Comparison of ENCODE assay signal across 18 cellular contexts in the genomic region with DNA sequence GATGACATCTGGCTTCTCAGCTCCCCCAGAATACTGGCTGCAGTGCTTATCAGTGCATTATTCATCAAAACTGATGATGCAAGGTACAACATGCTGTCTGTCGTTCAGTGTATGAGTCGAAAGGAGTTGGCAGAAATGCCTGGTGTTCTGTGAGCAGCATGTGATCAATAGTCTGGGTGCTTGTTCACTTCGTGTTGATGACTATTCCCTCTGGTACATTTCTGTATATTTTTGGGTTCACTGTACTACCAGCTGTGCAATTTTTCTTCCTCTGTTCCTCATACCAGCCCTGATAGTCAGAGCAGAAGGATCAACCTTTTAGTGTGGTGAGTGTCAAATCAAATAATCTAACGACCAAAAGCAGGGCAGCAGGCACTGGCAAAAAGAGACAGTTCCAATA. TPM values are rescaled to one million over a fixed set of nuclear protein-coding genes. Genes with fewer than 3 reads are reported as not detected.
"Had no signal": no experiment of that assay in that cellular context is flagged by ENCODE, and none has a peak within 500 bp of the region (broad histone marks: within the 10 kb centered on the region; RNA-seq: fewer than 3 reads in every experiment).

No MANE protein-coding gene starts in this region.

- H3K4me1 ChIP-seq: lower lobe of right lung, tibial nerve, uterus had no signal

- H3K9me3 ChIP-seq: lower lobe of right lung, ovary, tibial nerve, uterus had no signal

- H3K36me3 ChIP-seq: lower lobe of right lung, ovary, tibial nerve, uterus had no signal

- H3K27me3 ChIP-seq: ovary, tibial nerve, uterus had no signal

- DNase-seq: activated CD4-positive, alpha-beta T cell treated with anti-CD3 and anti-CD28 coated beads for 1 hour; activated CD4-positive, alpha-beta T cell treated with anti-CD3 and anti-CD28 coated beads, Interleukin-2, amount 50 U/mL, for 48 hours; activated effector memory CD4-positive, alpha-beta T cell treated with anti-CD3 and anti-CD28 coated beads, Interleukin-2, amount 50 U/mL, for 16 hours; activated naive CD8-positive, alpha-beta T cell treated with anti-CD3 and anti-CD28 coated beads for 36 hours; activated T-cell treated with anti-CD3 and anti-CD28 coated beads, Interleukin-2, amount 50 U/mL, for 4 hours; left colon; lower lobe of right lung; midbrain; ovary; stimulated activated CD4-positive, alpha-beta T cell treated with anti-CD3 and anti-CD28 coated beads, Interleukin-2, amount 100 ng/mL, for 48 hours; substantia nigra; uterus had no signal

- H3K4me3 ChIP-seq: lower lobe of right lung, ovary, tibial nerve, uterus had no signal

- H3K27ac ChIP-seq: lower lobe of right lung, ovary, tibial nerve, uterus, VCaP had no signal

RNA-seq across cellular contexts. Expression of a gene that starts 59.0 kb away (rescaled TPM):
- total RNA-seq: activated T-cell treated with anti-CD3 and anti-CD28 coated beads, Interleukin-2, amount 50 U/mL, for 4 hours; chondrocyte; myocyte; pulmonary artery endothelial cell; T-helper 1 cell treated with Interleukin-12 subunit alpha and Interleukin-12 subunit beta and Interleukin-4 antibody, amounts not matched to agents 30 ng/mL and 1 ng/mL, for 36 hours had no signal
